In genomic region chr7:115356139-115356746, GRCh38 we compare ENCODE assay signal across 8 cellular contexts.
DNase-seq lines count a peak whose midpoint lies in the region; ATAC-seq, FAIRE-seq and TF ChIP-seq lines count a peak whose summit lies in the region.
"Had no signal": no experiment of that assay in that cellular context is flagged by ENCODE, and none has a peak within 500 bp of the region (broad histone marks: within the 10 kb centered on the region; RNA-seq: fewer than 3 reads in every experiment).

No MANE protein-coding gene starts in this region.

- peak; percentile 25 for TF ChIP-seq CTCF in LNCaP clone FGC (IDR thresholded peaks at IDR 0.05; ENCODE audit: control insufficient read depth, extremely low read depth, insufficient read depth)
- TF ChIP-seq CTCF in cardiac fibroblast (IDR thresholded peaks at IDR 0.05; ENCODE audit: low read depth, low read length) = peak; percentile 55
- peak; percentile 74 for TF ChIP-seq CTCF in neural crest cell (conservative IDR thresholded peaks at IDR 0.05)

- no peak overlapping the region for H3K27ac Mint-ChIP-seq in neural crest cell (ENCODE audit: unreplicated experiment)

- no peaks in the 10 kb centered on the region for H3K36me3 Mint-ChIP-seq in neural crest cell (ENCODE audit: low read depth)

- no peaks in the 10 kb centered on the region for H3K9me3 Mint-ChIP-seq in neural crest cell

- ATAC-seq in HG03521 (IDR thresholded peaks at IDR 0.05; ENCODE audit: unreplicated experiment) = no peak

- DNase-seq in GM12891 (ENCODE audit: insufficient read length, low spot score) (peak; percentile 0), LNCaP clone FGC (ENCODE audit: low read depth) (no peak), cardiac fibroblast (ENCODE audit: low read depth in 2 of 2) (peak; percentile 40 to 53), neural crest cell (ENCODE audit: low read depth, low spot score) (no peak), NCI-H2227 (lab: John Stamatoyannopoulos, UW; ENCODE audit: unreplicated experiment) (no peak)
- DNase-seq in activated T-cell treated with anti-CD3 and anti-CD28 coated beads, Interleukin-2, amount 50 U/mL, for 48 hours = no peak
- DNase-seq: NCI-H774 had no signal

- H3K4me3 ChIP-seq in LNCaP clone FGC (ENCODE audit: low read depth, low read length) = no peak overlapping the region
- no peak overlapping the region for H3K4me3 ChIP-seq in cardiac fibroblast (replicated peaks in 1 of 2; ENCODE audit: low read depth in 2 of 2, low read length in 2 of 2)

- no peaks in the 10 kb centered on the region for H3K4me1 Mint-ChIP-seq in neural crest cell

- no peak for FAIRE-seq in GM12891 (lab: Jason Lieb, UNC)

- no peak overlapping the region for H3K4me3 Mint-ChIP-seq in neural crest cell

- no peaks in the 10 kb centered on the region for H3K27me3 Mint-ChIP-seq in neural crest cell (ENCODE audit: low read depth)

- TF ChIP-seq POLR2A in GM12891 (IDR thresholded peaks at IDR 0.05; ENCODE audit: low read depth, low read length) = no peak

TF ChIP-seq in GM12891, 5 proteins besides CTCF, POLR2A, EP300 and RAD21:
- TF ChIP-seq TAF1 (IDR thresholded peaks at IDR 0.05; ENCODE audit: low read depth, low read length) (no peak), POLR2AphosphoS5 (IDR thresholded peaks at IDR 0.05; ENCODE audit: low read depth, low read length) (no peak)

Comparison
In these comparisons a context has a peak if more than half of its experiments do, and no peak if none do; other contexts are left out.
1. DNase-seq: peak in GM12891 (single experiment) and cardiac fibroblast (2 of 2); none in LNCaP clone FGC (single experiment), neural crest cell (single experiment), NCI-H2227 (single experiment) and activated T-cell treated with anti-CD3 and anti-CD28 coated beads, Interleukin-2, amount 50 U/mL, for 48 hours (0 of 2).
2. Peak in every context shown above with its lines, with median percentiles within 50 percentile points of each other: CTCF ChIP-seq.